In the genomic region with DNA sequence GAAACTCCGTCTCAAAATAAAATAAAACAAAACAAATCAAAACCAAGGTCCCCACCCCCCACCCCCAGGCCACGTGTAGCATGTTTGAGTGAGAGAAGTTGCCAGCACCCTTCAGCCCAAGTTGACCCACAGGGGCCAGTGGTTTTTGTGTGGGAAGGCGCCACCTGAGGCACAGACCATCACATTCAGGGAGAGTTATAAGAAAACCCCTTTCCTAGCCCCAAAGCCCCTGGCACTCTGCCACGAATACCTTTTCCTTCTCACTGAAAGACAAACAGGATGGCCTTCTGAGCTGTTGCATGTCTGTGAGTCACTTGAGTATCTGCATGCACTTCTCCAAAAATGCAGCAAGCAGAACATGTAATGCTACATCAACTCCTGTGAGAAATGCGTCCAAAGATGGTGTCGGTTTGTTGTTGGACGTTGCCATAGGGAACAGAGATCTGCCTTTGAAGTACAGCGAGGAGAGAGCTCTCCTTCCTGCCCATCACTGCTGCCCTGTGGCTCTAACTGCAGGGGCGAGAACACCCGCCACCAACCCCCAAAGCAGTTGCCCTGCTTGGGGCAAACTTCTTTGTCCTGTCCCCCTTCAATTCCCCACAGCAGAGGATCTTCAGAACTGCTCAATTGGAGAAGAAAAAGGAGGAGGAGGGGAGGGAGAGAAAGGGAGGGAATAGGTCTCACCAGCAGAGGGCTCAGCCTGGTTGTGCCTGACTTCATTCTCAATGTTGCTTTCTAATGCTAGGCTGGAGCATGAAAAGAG, we compare ENCODE assay signal across 8 cellular contexts. TPM values are rescaled to one million over a fixed set of nuclear protein-coding genes. Genes with fewer than 3 reads are reported as not detected.
DNase-seq lines count a peak whose midpoint lies in the region; ATAC-seq, FAIRE-seq and TF ChIP-seq lines count a peak whose summit lies in the region.

No MANE protein-coding gene starts in this region.

- H3K18ac ChIP-seq in IMR-90 (ENCODE audit: low read depth, low read length) = no peak overlapping the region

- ATAC-seq in GM18907 (IDR thresholded peaks at IDR 0.05; ENCODE audit: unreplicated experiment) (peak; percentile 36), IMR-90 (ENCODE audit: low read depth) (peak; percentile 56)
- ATAC-seq in activated T-helper 17 cell treated with anti-CD3 and anti-CD28 coated beads, Interleukin-2, amount 50 U/mL, for 72 hours (replicated peaks) = peak; percentile 54

- H2AK9ac ChIP-seq in IMR-90 (replicated peaks; ENCODE audit: low read depth, low read length, poor library complexity) = peak overlapping the region; percentile 91

- H3K27ac ChIP-seq in IMR-90 (ENCODE audit: insufficient read depth, low read length) = no peak overlapping the region

- H3K79me1 ChIP-seq in IMR-90 (ENCODE audit: low read depth in 1 of 2, low read length in 2 of 2) = peaks cover 11 to 19% of the 10 kb centered on the region in 2 experiments

- intact Hi-C loops in IMR-90 (cut with micrococcal nuclease) = loop anchor here (1.0 to 10.0 kb wide), 3 partner anchors 119 to 180 kb away; a partner anchor contains a TSS

- peaks cover 24% of the 10 kb centered on the region for H3K36me3 Mint-ChIP-seq in activated T-helper 17 cell treated with anti-CD3 and anti-CD28 coated beads, Interleukin-2, amount 50 U/mL, for 72 hours (ENCODE audit: low read depth)

- CTCF ChIA-PET in IMR-90 (lab: Yijun Ruan, JAX) = interaction anchor here (0.6 to 1.0 kb wide), 2 partner anchors 17 to 143 kb away, joined by 3 to 4 read pairs; no protein-coding TSS in a partner anchor

- H2AFZ ChIP-seq in IMR-90 (replicated peaks; ENCODE audit: low read length, poor library complexity) (peak overlapping the region; percentile 88), neuron (ENCODE audit: low read depth, low read length) (peak overlapping the region; percentile 43)

- no peaks in the 10 kb centered on the region for H3K27me3 Mint-ChIP-seq in activated T-helper 17 cell treated with anti-CD3 and anti-CD28 coated beads, Interleukin-2, amount 50 U/mL, for 72 hours

- TF ChIP-seq POLR2A in IMR-90 (IDR thresholded peaks at IDR 0.05; ENCODE audit: low read depth, low read length) = no peak

- peak; percentile 76 for TF ChIP-seq RAD21 in IMR-90 (IDR thresholded peaks at IDR 0.05; ENCODE audit: low read length)

- H4K20me1 ChIP-seq in IMR-90 (ENCODE audit: insufficient read depth, low read length) = peaks cover 14% of the 10 kb centered on the region; the same call in 1 of the 2 replicates

- peak overlapping the region; percentile 74 for H3K4me3 Mint-ChIP-seq in activated T-helper 17 cell treated with anti-CD3 and anti-CD28 coated beads, Interleukin-2, amount 50 U/mL, for 72 hours

- H3K27me3 ChIP-seq in BE2C = no peaks in the 10 kb centered on the region
- H3K27me3 ChIP-seq in IMR-90 (ENCODE audit: control insufficient read depth, insufficient read depth, low read length) = peaks cover 3% of the 10 kb centered on the region; the same call in 1 of the 2 replicates
- H3K27me3 ChIP-seq in neuron (ENCODE audit: insufficient read depth, low read length) = no peaks in the 10 kb centered on the region

- peak overlapping the region; percentile 95 for H3K27ac Mint-ChIP-seq in activated T-helper 17 cell treated with anti-CD3 and anti-CD28 coated beads, Interleukin-2, amount 50 U/mL, for 72 hours

- H3K4me3 ChIP-seq in BE2C (ENCODE audit: low read depth, low read length) (no peak overlapping the region), IMR-90 (ENCODE audit: insufficient read depth, low read depth, low read length) (no peak overlapping the region), fibroblast of pulmonary artery (replicated peaks; ENCODE audit: low read depth, low read length) (no peak overlapping the region), neuron (ENCODE audit: low read length) (peak overlapping the region; percentile 8)

- DNase-seq in BE2C (peak; percentile 64), IMR-90 (peak; percentile 78), RKO (ENCODE audit: low spot score) (peak; percentile 77), fibroblast of pulmonary artery (ENCODE audit: low read depth) (peak; percentile 84), urothelium cell line (ENCODE audit: low spot score) (peak; percentile 45)

- TF ChIP-seq CTCF in BE2C (IDR thresholded peaks at IDR 0.05; ENCODE audit: low read depth, low read length) = peak; percentile 90
- TF ChIP-seq CTCF in IMR-90 (conservative IDR thresholded peaks at IDR 0.05; ENCODE audit: low read depth, low read length) = peak; percentile 85
- TF ChIP-seq CTCF in fibroblast of pulmonary artery (IDR thresholded peaks at IDR 0.05; ENCODE audit: low read length, missing control alignments) = peak; percentile 96

- dilution Hi-C loops in IMR-90 (cut with HindIII; ENCODE audit: low sequenced_read_pairs, unreplicated experiment) = no loop called here

- in situ Hi-C loops in IMR-90 (cut with MboI; ENCODE audit: low sequenced_read_pairs) = loop anchor here (10.0 kb wide), 1 partner anchor 140 kb away; no protein-coding TSS in a partner anchor

- H2AK5ac ChIP-seq in IMR-90 (ENCODE audit: low read depth, low read length) = no peak overlapping the region

- POLR2A ChIA-PET in IMR-90 (lab: Charles Lee; ENCODE audit: unreplicated experiment) = no interaction called here

- H2BK15ac ChIP-seq in IMR-90 (ENCODE audit: low read depth, low read length) = no peak overlapping the region

- H2BK5ac ChIP-seq in IMR-90 (ENCODE audit: low read depth, low read length, poor library complexity, severe bottlenecking) = no peak overlapping the region

- H4K8ac ChIP-seq in IMR-90 (ENCODE audit: low read depth in 2 of 2, low read length in 2 of 2) = peak overlapping the region in 1 of 2 experiments; percentile 44; a peak in 1 of 4 replicates

- FAIRE-seq in urothelium cell line (lab: Jason Lieb, UNC) = no peak

- no peak overlapping the region for H3K56ac ChIP-seq in IMR-90 (ENCODE audit: extremely low read depth, insufficient read depth, low read length)

- H2BK120ac ChIP-seq in IMR-90 (ENCODE audit: low read depth, low read length) = no peak overlapping the region

- H3K4me1 ChIP-seq in BE2C = peaks cover 3% of the 10 kb centered on the region
- H3K4me1 ChIP-seq in IMR-90 (ENCODE audit: control insufficient read depth, insufficient read depth, low read length) = peaks cover 10% of the 10 kb centered on the region
- H3K4me1 ChIP-seq in neuron (ENCODE audit: insufficient read depth, low read length) = peaks cover 21% of the 10 kb centered on the region

- peaks cover 17% of the 10 kb centered on the region for H3K4me1 Mint-ChIP-seq in activated T-helper 17 cell treated with anti-CD3 and anti-CD28 coated beads, Interleukin-2, amount 50 U/mL, for 72 hours

- no TSS peak for BruUV-seq in IMR-90 (replicated peaks; lab: Mats Ljungman, UMichigan)

- peaks cover 12% of the 10 kb centered on the region; the same call in 1 of the 2 replicates for H3K9me1 ChIP-seq in IMR-90 (ENCODE audit: insufficient read depth, low read length)

- H3K36me3 ChIP-seq in BE2C = no peaks in the 10 kb centered on the region
- H3K36me3 ChIP-seq in IMR-90 (ENCODE audit: control insufficient read depth, insufficient read depth, low read length) = no peaks in the 10 kb centered on the region
- H3K36me3 ChIP-seq in neuron (ENCODE audit: insufficient read depth, low read length) = no peaks in the 10 kb centered on the region

- no peak overlapping the region for H3K9ac ChIP-seq in IMR-90 (ENCODE audit: low read depth, low read length)

- peak overlapping the region; percentile 16; the same call in 1 of the 2 replicates for H3K4me2 ChIP-seq in IMR-90 (ENCODE audit: low read depth, low read length)

- H3K9me3 Mint-ChIP-seq in activated T-helper 17 cell treated with anti-CD3 and anti-CD28 coated beads, Interleukin-2, amount 50 U/mL, for 72 hours = no peaks in the 10 kb centered on the region

- H3K23ac ChIP-seq in IMR-90 (ENCODE audit: low read depth, low read length) = no peak overlapping the region

- H4K91ac ChIP-seq in IMR-90 (ENCODE audit: insufficient read depth, low read depth, low read length) = no peak overlapping the region

- H4K5ac ChIP-seq in IMR-90 (ENCODE audit: low read depth, low read length) = no peak overlapping the region

- 80% methylated on average over 1 of the region's 10 CpGs; no CpG with 5 or more reads in 1 of the 2 experiments for WGBS in IMR-90 (ENCODE audit: extremely low coverage in 2 of 2, insufficient read length in 1 of 2), 2 experiments

- no peak overlapping the region for H3K14ac ChIP-seq in IMR-90 (replicated peaks; ENCODE audit: low read depth, low read length)

- no peaks in the 10 kb centered on the region for H3K9me3 ChIP-seq in BE2C
- H3K9me3 ChIP-seq in IMR-90 (ENCODE audit: control insufficient read depth, insufficient read depth, low read length) = no peaks in the 10 kb centered on the region
- no peaks in the 10 kb centered on the region for H3K9me3 ChIP-seq in neuron (ENCODE audit: low read length)

- H3K4ac ChIP-seq in IMR-90 (ENCODE audit: low read depth, low read length) = no peak overlapping the region

- no peak overlapping the region for H2BK20ac ChIP-seq in IMR-90 (ENCODE audit: low read depth, low read length)

TF ChIP-seq in IMR-90, 13 proteins besides CTCF, POLR2A, EP300 and RAD21 (continues in another document):
- TF ChIP-seq CHD1 (IDR thresholded peaks at IDR 0.05; ENCODE audit: low read depth, low read length) (no peak), MAZ (IDR thresholded peaks at IDR 0.05; ENCODE audit: borderline replicate concordance, low read depth, low read length) (no peak; the same call in 1 of the 2 replicates), MXI1 (IDR thresholded peaks at IDR 0.05; ENCODE audit: borderline replicate concordance, low read depth, low read length) (no peak), BHLHE40 (IDR thresholded peaks at IDR 0.05; ENCODE audit: low read depth, low read length) (no peak), MAFK (IDR thresholded peaks at IDR 0.05; ENCODE audit: low read depth, low read length) (no peak), RCOR1 (IDR thresholded peaks at IDR 0.05; ENCODE audit: insufficient replicate concordance, low read length) (no peak), CEBPB (IDR thresholded peaks at IDR 0.05; ENCODE audit: low read depth, low read length) (no peak), NFE2L2 (IDR thresholded peaks at IDR 0.05; ENCODE audit: low read depth, low read length) (no peak)
- TF ChIP-seq, protein P1, sequence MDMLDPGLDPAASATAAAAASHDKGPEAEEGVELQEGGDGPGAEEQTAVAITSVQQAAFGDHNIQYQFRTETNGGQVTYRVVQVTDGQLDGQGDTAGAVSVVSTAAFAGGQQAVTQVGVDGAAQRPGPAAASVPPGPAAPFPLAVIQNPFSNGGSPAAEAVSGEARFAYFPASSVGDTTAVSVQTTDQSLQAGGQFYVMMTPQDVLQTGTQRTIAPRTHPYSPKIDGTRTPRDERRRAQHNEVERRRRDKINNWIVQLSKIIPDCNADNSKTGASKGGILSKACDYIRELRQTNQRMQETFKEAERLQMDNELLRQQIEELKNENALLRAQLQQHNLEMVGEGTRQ (IDR thresholded peaks at IDR 0.05; ENCODE audit: low read depth, low read length) = no peak

RNA-seq across cellular contexts. Expression of a gene that starts 2.7 kb away (rescaled TPM):
- polyA plus RNA-seq in BE2C (2012; ENCODE audit: insufficient read depth, insufficient read length, low read depth) = 19.8 TPM
- total RNA-seq in IMR-90 (2012; rRNA removed) = 25.3 and 25.6 TPM in 2 replicates
- 21.2 TPM in 2 replicates for polyA plus RNA-seq in IMR-90 (2012; rRNA removed)
- 10.5 and 14.4 TPM in 2 replicates for polyA plus RNA-seq in IMR-90 (2012; cell fraction: cytosol; rRNA removed)
- polyA plus RNA-seq in IMR-90 (2012; cell fraction: nucleus; rRNA removed; ENCODE audit: low replicate concordance) = 29.8 and 31.8 TPM in 2 replicates
- total RNA-seq in activated T-helper 17 cell treated with anti-CD3 and anti-CD28 coated beads, Interleukin-2, amount 50 U/mL, for 72 hours = 100 to 1,000 TPM in 1 of 2 donors, 10 to 100 TPM in 1; 61.7 to 133 TPM
